ENCODE assay signal across 8 cellular contexts in genomic region chr16:14285542-14286380, GRCh38.
DNase-seq lines count a peak whose midpoint lies in the region; ATAC-seq, FAIRE-seq and TF ChIP-seq lines count a peak whose summit lies in the region.

No MANE protein-coding gene starts in this region.

- FAIRE-seq in GM12892 (lab: Jason Lieb, UNC): peak; percentile 86

- H3K36me3 Mint-ChIP-seq in progenitor cell of endocrine pancreas (ENCODE audit: insufficient read depth): no peaks in the 10 kb centered on the region

- TF ChIP-seq CTCF in left ventricle myocardium inferior (IDR thresholded peaks at IDR 0.05; ENCODE audit: borderline replicate concordance): no peak
- TF ChIP-seq CTCF in progenitor cell of endocrine pancreas (IDR thresholded peaks at IDR 0.05; ENCODE audit: unreplicated experiment): no peak
- TF ChIP-seq CTCF in upper lobe of right lung (IDR thresholded peaks at IDR 0.05): no peak

- H3K36me3 ChIP-seq in left ventricle myocardium inferior: no peaks in the 10 kb centered on the region
- no peaks in the 10 kb centered on the region for H3K36me3 ChIP-seq in upper lobe of right lung

- H3K27ac Mint-ChIP-seq in progenitor cell of endocrine pancreas: peak overlapping the region; percentile 97

- ATAC-seq in HG02852 (IDR thresholded peaks at IDR 0.05; ENCODE audit: unreplicated experiment) (peak; percentile 74), upper lobe of right lung (peak; percentile 91)

- peaks cover 2% of the 10 kb centered on the region for H3K27me3 Mint-ChIP-seq in progenitor cell of endocrine pancreas

- H3K4me3 Mint-ChIP-seq in progenitor cell of endocrine pancreas (ENCODE audit: low read depth): peak overlapping the region; percentile 91

- H3K27ac ChIP-seq in left ventricle myocardium inferior (replicated peaks) (peak overlapping the region; percentile 89), upper lobe of right lung (peak overlapping the region; percentile 86)

- DNase-seq in GM12892 (ENCODE audit: insufficient read length): peak; percentile 77
- peak; percentile 97 for DNase-seq in NCI-H146 treated with DMSO at 0.1 percent for 48 hours (lab: John Stamatoyannopoulos, UW; ENCODE audit: unreplicated experiment)
- DNase-seq in T-helper 1 cell: peak; percentile 79 to 93 (median 89)
- DNase-seq in amniotic stem cell (lab: John Stamatoyannopoulos, UW): peak; percentile 76
- DNase-seq in left ventricle myocardium inferior: peak; percentile 93
- peak; percentile 99 for DNase-seq in progenitor cell of endocrine pancreas (ENCODE audit: low spot score, unreplicated experiment)
- DNase-seq in upper lobe of right lung: peak; percentile 95

- H3K9me3 Mint-ChIP-seq in progenitor cell of endocrine pancreas (ENCODE audit: low read depth): peaks cover 4% of the 10 kb centered on the region

- H3K4me1 Mint-ChIP-seq in progenitor cell of endocrine pancreas (ENCODE audit: low read depth): peaks cover 9% of the 10 kb centered on the region

- H3K4me3 ChIP-seq in left ventricle myocardium inferior: peak overlapping the region; percentile 89
- H3K4me3 ChIP-seq in upper lobe of right lung: peak overlapping the region; percentile 93

- H3K27me3 ChIP-seq in left ventricle myocardium inferior (ENCODE audit: low read depth) (no peaks in the 10 kb centered on the region), upper lobe of right lung (no peaks in the 10 kb centered on the region)

- no peak for TF ChIP-seq POLR2A in GM12892 (IDR thresholded peaks at IDR 0.05; ENCODE audit: low read depth, low read length)

- H3K9me3 ChIP-seq in left ventricle myocardium inferior (replicated peaks) (peaks cover 15% of the 10 kb centered on the region), upper lobe of right lung (peaks cover 9% of the 10 kb centered on the region)

- intact Hi-C loops in left ventricle myocardium inferior (cut with micrococcal nuclease): no loop called here
- intact Hi-C loops in upper lobe of right lung (cut with DNase I): no loop called here

- peaks cover 21% of the 10 kb centered on the region for H3K4me1 ChIP-seq in left ventricle myocardium inferior
- peaks cover 13% of the 10 kb centered on the region for H3K4me1 ChIP-seq in upper lobe of right lung

Comparison
In these comparisons a context has a peak if more than half of its experiments do, and no peak if none do; other contexts are left out.
1. Peak in every context shown above with its lines: DNase-seq, ATAC-seq, H3K4me3 ChIP-seq and H3K27ac ChIP-seq.